Comparison of ENCODE assay signal across 1 cellular context in the genomic region with DNA sequence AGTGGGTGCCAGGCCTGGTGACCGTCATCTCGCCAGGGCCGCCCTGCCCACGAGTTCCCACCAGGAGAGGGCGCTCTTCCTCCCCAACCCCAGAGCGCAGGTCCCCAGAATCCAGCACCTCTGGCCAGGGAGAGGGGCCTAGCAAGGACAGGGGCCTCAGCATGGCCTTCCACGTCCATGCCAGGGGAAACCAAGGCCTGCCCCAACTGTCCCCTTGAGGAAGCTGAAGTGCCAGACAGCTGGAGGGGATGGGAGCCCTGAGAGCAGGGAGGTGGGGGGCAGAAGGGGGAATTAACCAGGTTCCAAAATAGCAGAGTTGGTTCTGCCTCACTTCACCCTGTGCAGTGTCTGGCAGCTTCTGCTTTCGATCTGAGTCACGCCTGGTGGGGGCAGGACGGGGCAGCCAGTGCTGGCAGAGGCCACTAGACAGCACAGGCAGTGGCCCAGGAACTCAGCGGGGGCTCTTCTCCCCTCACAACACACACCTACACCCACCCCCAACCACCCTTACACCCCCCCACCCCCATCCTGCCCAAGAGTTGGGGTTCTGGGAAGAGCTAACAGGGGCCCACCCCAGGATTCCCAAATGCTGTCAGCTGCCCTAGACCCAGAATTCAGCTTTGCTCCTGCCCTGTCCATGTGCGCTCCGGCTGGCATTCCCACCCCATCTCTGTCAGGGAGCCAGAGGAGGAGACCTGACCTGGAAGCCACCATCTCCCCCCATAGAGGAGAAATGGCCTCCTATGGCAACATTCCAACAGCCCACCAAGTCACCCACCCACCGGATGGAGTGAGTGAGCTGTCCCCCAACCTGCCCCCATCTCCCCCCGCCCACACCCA.
A peak's percentile ranks its signal among the peaks of the same experiment; 100 is the strongest.
TF ChIP-seq lines count a peak whose summit lies in the region.

No MANE protein-coding gene starts in this region.

TF ChIP-seq in HepG2, 621 proteins besides CTCF, POLR2A, EP300 and RAD21 (continued from another document and continues in another):
- TF ChIP-seq ZNF18 (CRISPR knock-in tag; IDR thresholded peaks at IDR 0.05; ENCODE audit: insufficient replicate concordance) (no peak), NKX3-1 (CRISPR knock-in tag; IDR thresholded peaks at IDR 0.05) (no peak), TRAFD1 (CRISPR knock-in tag; IDR thresholded peaks at IDR 0.05; ENCODE audit: borderline replicate concordance) (no peak), STAG1 (CRISPR knock-in tag; IDR thresholded peaks at IDR 0.05) (peak; percentile 92), NFAT5 (CRISPR knock-in tag; IDR thresholded peaks at IDR 0.05) (no peak), NR1H2 (CRISPR knock-in tag; IDR thresholded peaks at IDR 0.05; ENCODE audit: borderline replicate concordance, low read depth) (no peak), ZBTB7A (CRISPR knock-in tag; IDR thresholded peaks at IDR 0.05) (no peak), ZNF432 (CRISPR knock-in tag; IDR thresholded peaks at IDR 0.05; ENCODE audit: borderline replicate concordance) (no peak), MNT (IDR thresholded peaks at IDR 0.05) (no peak), RFX3 (CRISPR knock-in tag; IDR thresholded peaks at IDR 0.05) (no peak), FOXK2 (IDR thresholded peaks at IDR 0.05) (no peak), ZNF180 (CRISPR knock-in tag; IDR thresholded peaks at IDR 0.05; ENCODE audit: borderline replicate concordance, low read depth) (no peak), TCF7 (IDR thresholded peaks at IDR 0.05; ENCODE audit: low read depth) (no peak), CREB1 (IDR thresholded peaks at IDR 0.05) (no peak), CREB1 (CRISPR knock-in tag; IDR thresholded peaks at IDR 0.05) (no peak), GPBP1L1 (CRISPR knock-in tag; IDR thresholded peaks at IDR 0.05) (no peak), FOSL2 (CRISPR knock-in tag; IDR thresholded peaks at IDR 0.05) (peak; percentile 16; the same call in 1 of the 2 replicates), PHF5A (CRISPR knock-in tag; IDR thresholded peaks at IDR 0.05; ENCODE audit: low read depth, unreplicated experiment) (no peak), ZNF207 (IDR thresholded peaks at IDR 0.05; ENCODE audit: borderline replicate concordance) (no peak), RNF219 (CRISPR knock-in tag; IDR thresholded peaks at IDR 0.05) (no peak), AGO1 (IDR thresholded peaks at IDR 0.05; ENCODE audit: low read depth, low read length, poor library complexity, severe bottlenecking) (no peak), ZNF230 (CRISPR knock-in tag; IDR thresholded peaks at IDR 0.05) (no peak), ZNF282 (IDR thresholded peaks at IDR 0.05; ENCODE audit: partially characterized antibody) (no peak), SAFB2 (CRISPR knock-in tag; IDR thresholded peaks at IDR 0.05; ENCODE audit: borderline replicate concordance, low read depth) (no peak), PRMT3 (CRISPR knock-in tag; IDR thresholded peaks at IDR 0.05; ENCODE audit: borderline replicate concordance, low read depth) (no peak), ELF4 (CRISPR knock-in tag; IDR thresholded peaks at IDR 0.05; ENCODE audit: borderline replicate concordance) (no peak), ZUFSP (CRISPR knock-in tag; IDR thresholded peaks at IDR 0.05; ENCODE audit: borderline replicate concordance) (no peak), KLF13 (CRISPR knock-in tag; IDR thresholded peaks at IDR 0.05) (no peak), MYPOP (CRISPR knock-in tag; IDR thresholded peaks at IDR 0.05) (0 out of 2 replicates have a peak, but pooled peaks have one; percentile 55)
- TF ChIP-seq, protein P1, sequence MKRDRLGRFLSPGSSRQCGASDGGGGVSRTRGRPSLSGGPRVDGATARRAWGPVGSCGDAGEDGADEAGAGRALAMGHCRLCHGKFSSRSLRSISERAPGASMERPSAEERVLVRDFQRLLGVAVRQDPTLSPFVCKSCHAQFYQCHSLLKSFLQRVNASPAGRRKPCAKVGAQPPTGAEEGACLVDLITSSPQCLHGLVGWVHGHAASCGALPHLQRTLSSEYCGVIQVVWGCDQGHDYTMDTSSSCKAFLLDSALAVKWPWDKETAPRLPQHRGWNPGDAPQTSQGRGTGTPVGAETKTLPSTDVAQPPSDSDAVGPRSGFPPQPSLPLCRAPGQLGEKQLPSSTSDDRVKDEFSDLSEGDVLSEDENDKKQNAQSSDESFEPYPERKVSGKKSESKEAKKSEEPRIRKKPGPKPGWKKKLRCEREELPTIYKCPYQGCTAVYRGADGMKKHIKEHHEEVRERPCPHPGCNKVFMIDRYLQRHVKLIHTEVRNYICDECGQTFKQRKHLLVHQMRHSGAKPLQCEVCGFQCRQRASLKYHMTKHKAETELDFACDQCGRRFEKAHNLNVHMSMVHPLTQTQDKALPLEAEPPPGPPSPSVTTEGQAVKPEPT (CRISPR knock-in tag; IDR thresholded peaks at IDR 0.05; ENCODE audit: low read depth), result no peak
- TF ChIP-seq, protein P2, sequence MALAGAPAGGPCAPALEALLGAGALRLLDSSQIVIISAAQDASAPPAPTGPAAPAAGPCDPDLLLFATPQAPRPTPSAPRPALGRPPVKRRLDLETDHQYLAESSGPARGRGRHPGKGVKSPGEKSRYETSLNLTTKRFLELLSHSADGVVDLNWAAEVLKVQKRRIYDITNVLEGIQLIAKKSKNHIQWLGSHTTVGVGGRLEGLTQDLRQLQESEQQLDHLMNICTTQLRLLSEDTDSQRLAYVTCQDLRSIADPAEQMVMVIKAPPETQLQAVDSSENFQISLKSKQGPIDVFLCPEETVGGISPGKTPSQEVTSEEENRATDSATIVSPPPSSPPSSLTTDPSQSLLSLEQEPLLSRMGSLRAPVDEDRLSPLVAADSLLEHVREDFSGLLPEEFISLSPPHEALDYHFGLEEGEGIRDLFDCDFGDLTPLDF (CRISPR knock-in tag; IDR thresholded peaks at IDR 0.05), result no peak
